Comparison of ENCODE assay signal across 8 cellular contexts in genomic region chr15:67253103-67253502, GRCh38. TPM values are rescaled to one million over a fixed set of nuclear protein-coding genes. Genes with fewer than 3 reads are reported as not detected.
A peak's percentile ranks its signal among the peaks of the same experiment; 100 is the strongest.
DNase-seq lines count a peak whose midpoint lies in the region; ATAC-seq and TF ChIP-seq lines count a peak whose summit lies in the region.

No MANE protein-coding gene starts in this region.

- H3K27ac ChIP-seq in left ventricle myocardium inferior (replicated peaks) (no peak overlapping the region), ascending aorta (no peak overlapping the region), lower lobe of right lung (peak overlapping the region; percentile 91), upper lobe of right lung (no peak overlapping the region)

- ATAC-seq in lower lobe of right lung, result no peak
- ATAC-seq in upper lobe of right lung, result no peak
- ATAC-seq in GM18498 (IDR thresholded peaks at IDR 0.05; ENCODE audit: unreplicated experiment), result no peak
- no peak for ATAC-seq in GM18909 (IDR thresholded peaks at IDR 0.05; ENCODE audit: poor library complexity, unreplicated experiment)

- H3K36me3 ChIP-seq in left ventricle myocardium inferior, result no peaks in the 10 kb centered on the region
- H3K36me3 ChIP-seq in ascending aorta, result no peaks in the 10 kb centered on the region
- no peaks in the 10 kb centered on the region for H3K36me3 ChIP-seq in lower lobe of right lung
- H3K36me3 ChIP-seq in upper lobe of right lung, result no peaks in the 10 kb centered on the region

- H3K4me3 ChIP-seq in left ventricle myocardium inferior (peak overlapping the region; percentile 87), ascending aorta (peak overlapping the region; percentile 70 to 91), lower lobe of right lung (peak overlapping the region; percentile 74), upper lobe of right lung (peak overlapping the region; percentile 88)

- intact Hi-C loops in left ventricle myocardium inferior (cut with micrococcal nuclease) (no loop called here), cardiac septum (cut with DNase I) (loop anchor here (10.0 kb wide), 1 partner anchor 188 kb away; the partner anchor contains the start of gene SMAD3), ascending aorta (cut with DNase I) (no loop called here), lower lobe of right lung (cut with DNase I) (no loop called here), upper lobe of right lung (cut with DNase I) (no loop called here)

- DNase-seq in left ventricle myocardium inferior (no peak), cardiac septum (ENCODE audit: low spot score) (no peak), ascending aorta (ENCODE audit: low spot score in 2 of 2) (no peak), lower lobe of right lung (no peak), upper lobe of right lung (no peak), NCI-H146 treated with DMSO at 0.1 percent for 48 hours (lab: John Stamatoyannopoulos, UW; ENCODE audit: unreplicated experiment) (no peak)

- H3K9me3 ChIP-seq in left ventricle myocardium inferior (replicated peaks), result no peaks in the 10 kb centered on the region
- H3K9me3 ChIP-seq in ascending aorta, result no peaks in the 10 kb centered on the region
- H3K9me3 ChIP-seq in lower lobe of right lung, result no peaks in the 10 kb centered on the region
- H3K9me3 ChIP-seq in upper lobe of right lung, result no peaks in the 10 kb centered on the region

- H3K4me1 ChIP-seq in left ventricle myocardium inferior (peaks cover 30% of the 10 kb centered on the region), ascending aorta (peaks cover 5 to 6% of the 10 kb centered on the region in 2 donors), lower lobe of right lung (peaks cover 21% of the 10 kb centered on the region), upper lobe of right lung (peaks cover 15% of the 10 kb centered on the region)

- no peak for TF ChIP-seq CTCF in left ventricle myocardium inferior (IDR thresholded peaks at IDR 0.05; ENCODE audit: borderline replicate concordance)
- no peak for TF ChIP-seq CTCF in ascending aorta (IDR thresholded peaks at IDR 0.05)
- no peak for TF ChIP-seq CTCF in lower lobe of right lung (IDR thresholded peaks at IDR 0.05)
- TF ChIP-seq CTCF in upper lobe of right lung (IDR thresholded peaks at IDR 0.05), result no peak

- no peaks in the 10 kb centered on the region for H3K27me3 ChIP-seq in left ventricle myocardium inferior (ENCODE audit: low read depth)
- no peaks in the 10 kb centered on the region for H3K27me3 ChIP-seq in ascending aorta
- no peaks in the 10 kb centered on the region for H3K27me3 ChIP-seq in lower lobe of right lung (ENCODE audit: low read depth)
- H3K27me3 ChIP-seq in upper lobe of right lung, result no peaks in the 10 kb centered on the region

RNA-seq across cellular contexts. Expression of gene AAGAB, which starts 1.4 kb away (rescaled TPM):
- 20.9 TPM for total RNA-seq in left ventricle myocardium inferior
- total RNA-seq in cardiac septum, result 24.1 TPM
- total RNA-seq in ascending aorta, result 27.8 TPM
- total RNA-seq in lower lobe of right lung, result 24.9 TPM
- 26.6 TPM for total RNA-seq in upper lobe of right lung

RNA-seq across cellular contexts. Expression of gene IQCH, which starts 1.5 kb away (rescaled TPM):
- total RNA-seq in left ventricle myocardium inferior (1.1 TPM), cardiac septum (0.94 TPM), ascending aorta (not detected), lower lobe of right lung (2.3 TPM), upper lobe of right lung (0.93 TPM)
